ENCODE assay signal across 1 cellular context in genomic region chr11:65382036-65382803, GRCh38.
A peak's percentile ranks its signal among the peaks of the same experiment; 100 is the strongest.
TF ChIP-seq lines count a peak whose summit lies in the region.

Gene SLC25A45 (minus strand): TSS chr11:65382646. CDS start chr11:65381951, 695 bp downstream.

TF ChIP-seq in HEK293, 187 proteins besides CTCF, POLR2A, EP300 and RAD21 (continued from another document and continues in another):
- TF ChIP-seq ZNF518A (tag by site-specific recombination; conservative IDR thresholded peaks at IDR 0.05; ENCODE audit: low read depth), result 0 out of 2 replicates have a peak, but pooled peaks have one; percentile 11
- peak; percentile 86 for TF ChIP-seq ZNF501 (tag by site-specific recombination; IDR thresholded peaks at IDR 0.05)
- TF ChIP-seq ZNF621 (tag by site-specific recombination; IDR thresholded peaks at IDR 0.05), result no peak
- peak; percentile 90; the same call in 1 of the 2 replicates for TF ChIP-seq KLF7 (tag by site-specific recombination; IDR thresholded peaks at IDR 0.05; ENCODE audit: borderline replicate concordance)
- no peak for TF ChIP-seq ZNF280D (tag by site-specific recombination; IDR thresholded peaks at IDR 0.05)
- no peak for TF ChIP-seq ZNF148 (tag by site-specific recombination; IDR thresholded peaks at IDR 0.05; ENCODE audit: borderline replicate concordance)
- peak; percentile 74 for TF ChIP-seq ZNF660 (tag by site-specific recombination; IDR thresholded peaks at IDR 0.05)
- TF ChIP-seq ZNF514 (tag by site-specific recombination; IDR thresholded peaks at IDR 0.05), result no peak
- TF ChIP-seq ZBTB21 (tag by site-specific recombination; IDR thresholded peaks at IDR 0.05), result peak; percentile 46; the same call in 1 of the 2 replicates
- TF ChIP-seq PRDM6 (tag by site-specific recombination; IDR thresholded peaks at IDR 0.05), result no peak
- TF ChIP-seq ZFP3 (tag by site-specific recombination; IDR thresholded peaks at IDR 0.05; ENCODE audit: low read depth), result no peak
- TF ChIP-seq ZBTB26 (tag by site-specific recombination; optimal IDR thresholded peaks at IDR 0.05), result peak; percentile 45
- TF ChIP-seq ZNF280C (tag by site-specific recombination; IDR thresholded peaks at IDR 0.05), result no peak
- no peak for TF ChIP-seq ZNF704 (tag by site-specific recombination; IDR thresholded peaks at IDR 0.05)
- TF ChIP-seq ZSCAN23 (tag by site-specific recombination; IDR thresholded peaks at IDR 0.05), result no peak
- TF ChIP-seq ZNF221 (tag by site-specific recombination; IDR thresholded peaks at IDR 0.05; ENCODE audit: borderline replicate concordance), result no peak
- peak; percentile 92 for TF ChIP-seq ZBTB48 (tag by site-specific recombination; IDR thresholded peaks at IDR 0.05)
- TF ChIP-seq KLF17 (tag by site-specific recombination; IDR thresholded peaks at IDR 0.05), result peak; percentile 92
- no peak; the same call in 1 of the 2 replicates for TF ChIP-seq GLI2 (tag by site-specific recombination; IDR thresholded peaks at IDR 0.05; ENCODE audit: borderline replicate concordance, low read depth)
- no peak for TF ChIP-seq ZNF530 (tag by site-specific recombination; IDR thresholded peaks at IDR 0.05; ENCODE audit: low read depth)
- no peak for TF ChIP-seq ZNF529 (tag by site-specific recombination; IDR thresholded peaks at IDR 0.05; ENCODE audit: insufficient replicate concordance)
- peak; percentile 84 for TF ChIP-seq ZNF121 (tag by site-specific recombination; IDR thresholded peaks at IDR 0.05)
- no peak for TF ChIP-seq ZNF248 (tag by site-specific recombination; IDR thresholded peaks at IDR 0.05)
- TF ChIP-seq BCL6B (tag by site-specific recombination; IDR thresholded peaks at IDR 0.05), result no peak; the same call in 1 of the 2 replicates
- 0 out of 2 replicates have a peak, but pooled peaks have one; percentile 12 for TF ChIP-seq ZNF623 (tag by site-specific recombination; IDR thresholded peaks at IDR 0.05)
- TF ChIP-seq ZNF596 (tag by site-specific recombination; IDR thresholded peaks at IDR 0.05), result peak; percentile 68
- no peak for TF ChIP-seq ZNF112 (tag by site-specific recombination; IDR thresholded peaks at IDR 0.05)
- peak; percentile 79 for TF ChIP-seq ZNF600 (tag by site-specific recombination; IDR thresholded peaks at IDR 0.05)
- TF ChIP-seq ZNF654 (tag by site-specific recombination; IDR thresholded peaks at IDR 0.05; ENCODE audit: low read depth), result peak; percentile 63
- no peak for TF ChIP-seq ZNF777 (tag by site-specific recombination; IDR thresholded peaks at IDR 0.05; ENCODE audit: borderline replicate concordance)
- no peak for TF ChIP-seq ZNF624 (tag by site-specific recombination; IDR thresholded peaks at IDR 0.05)
- no peak for TF ChIP-seq SALL2 (tag by site-specific recombination; IDR thresholded peaks at IDR 0.05; ENCODE audit: borderline replicate concordance)
- TF ChIP-seq ZNF26 (tag by site-specific recombination; IDR thresholded peaks at IDR 0.05), result no peak
- peak; percentile 87 for TF ChIP-seq TRIM28 (IDR thresholded peaks at IDR 0.05; ENCODE audit: borderline replicate concordance, low read length)
- peak; percentile 83 for TF ChIP-seq PRDM1 (tag by site-specific recombination; IDR thresholded peaks at IDR 0.05)
- no peak for TF ChIP-seq ZNF16 (tag by site-specific recombination; IDR thresholded peaks at IDR 0.05; ENCODE audit: low read depth)
- peak; percentile 92 for TF ChIP-seq ZNF629 (tag by site-specific recombination; IDR thresholded peaks at IDR 0.05)
- TF ChIP-seq ZNF155 (tag by site-specific recombination; IDR thresholded peaks at IDR 0.05), result no peak
